8 cellular contexts compared by ENCODE assay signal in genomic region chr13:49606747-49607648, GRCh38. TPM values are rescaled to one million over a fixed set of nuclear protein-coding genes. Genes with fewer than 3 reads are reported as not detected.
DNase-seq lines count a peak whose midpoint lies in the region; ATAC-seq and TF ChIP-seq lines count a peak whose summit lies in the region.

No MANE protein-coding gene starts in this region.

- no peaks in the 10 kb centered on the region for H3K9me3 Mint-ChIP-seq in activated naive CD4-positive, alpha-beta T cell treated with anti-CD3 and anti-CD28 coated beads, Interleukin-2, amount 50 U/mL, for 72 hours

- intact Hi-C loops in Right ventricle myocardium inferior (cut with DNase I), result loop anchor here (1.0 to 5.0 kb wide), 3 partner anchors 165 to 306 kb away; partner anchors contain the start of genes CAB39L and SETDB2

- peak in 1 of 2 donors; percentile 46 for TF ChIP-seq EP300 in tibial nerve (IDR thresholded peaks at IDR 0.05)

- peak; percentile 90 for ATAC-seq in HG02759 (IDR thresholded peaks at IDR 0.05; ENCODE audit: unreplicated experiment)
- ATAC-seq in activated naive CD4-positive, alpha-beta T cell treated with anti-CD3 and anti-CD28 coated beads, Interleukin-2, amount 50 U/mL, for 72 hours, result peak; percentile 97 to 100
- peak; percentile 92 for ATAC-seq in Right ventricle myocardium inferior

- no peaks in the 10 kb centered on the region for H3K27me3 ChIP-seq in tibial nerve

- H3K36me3 ChIP-seq in tibial nerve, result no peaks in the 10 kb centered on the region

- H3K9me3 ChIP-seq in tibial nerve, result peaks cover 0 to 3% (median 0%) of the 10 kb centered on the region in 4 donors

- peak; percentile 91 for DNase-seq in GM12865 (ENCODE audit: low read depth)
- DNase-seq in NCI-H1417 (lab: John Stamatoyannopoulos, UW), result peak; percentile 72 to 91 (median 86)
- DNase-seq in SKM-1 treated with dmso at 0.1 percent for 144 hours (lab: John Stamatoyannopoulos, UW; ENCODE audit: unreplicated experiment), result peak; percentile 88
- DNase-seq in activated naive CD4-positive, alpha-beta T cell treated with anti-CD3 and anti-CD28 coated beads, Interleukin-2, amount 50 U/mL, for 72 hours (ENCODE audit: low spot score in 2 of 2), result peak; percentile 71 to 78
- DNase-seq in Right ventricle myocardium inferior (ENCODE audit: missing footprints), result peak; percentile 93
- peak; percentile 96 for DNase-seq in pons (ENCODE audit: low spot score)
- peak; percentile 78 to 84 for DNase-seq in tibial nerve (ENCODE audit: low spot score in 2 of 2)

- H3K27ac Mint-ChIP-seq in activated naive CD4-positive, alpha-beta T cell treated with anti-CD3 and anti-CD28 coated beads, Interleukin-2, amount 50 U/mL, for 72 hours, result peak overlapping the region in 1 of 2 donors; percentile 69

- H3K4me1 ChIP-seq in tibial nerve, result peaks cover 0 to 8% (median 0%) of the 10 kb centered on the region in 4 donors

- no peak for TF ChIP-seq POLR2A in tibial nerve (IDR thresholded peaks at IDR 0.05)

- WGBS in tibial nerve, 2 donors, result 29 to 36% methylated on average over 15 of the region's 15 CpGs

- TF ChIP-seq CTCF in GM12865 (IDR thresholded peaks at IDR 0.05; ENCODE audit: insufficient read depth, low read depth, low read length, missing control alignments) (peak; percentile 77), tibial nerve (IDR thresholded peaks at IDR 0.05) (peak; percentile 69 to 83 (median 81))

- H3K36me3 Mint-ChIP-seq in activated naive CD4-positive, alpha-beta T cell treated with anti-CD3 and anti-CD28 coated beads, Interleukin-2, amount 50 U/mL, for 72 hours, result no peaks in the 10 kb centered on the region

- H3K27ac ChIP-seq in tibial nerve, result peak overlapping the region in 2 of 4 donors; percentile 51 to 74

- peak overlapping the region; percentile 42 for H3K4me3 ChIP-seq in GM12865 (ENCODE audit: low read depth, low read length)
- peak overlapping the region in 3 of 4 donors; percentile 16 to 38 (median 20) for H3K4me3 ChIP-seq in tibial nerve

RNA-seq across cellular contexts. Expression of gene ARL11, which starts 21.3 kb away (rescaled TPM):
- 1 to 10 TPM; 1.5 to 1.6 TPM for total RNA-seq in activated naive CD4-positive, alpha-beta T cell treated with anti-CD3 and anti-CD28 coated beads, Interleukin-2, amount 50 U/mL, for 72 hours
- total RNA-seq in Right ventricle myocardium inferior (0.57 TPM), tibial nerve (under 1 TPM; 0.20 to 0.87 (median 0.25) TPM)

RNA-seq across cellular contexts. Expression of gene RCBTB1, which starts 21.6 kb away (rescaled TPM):
- total RNA-seq in activated naive CD4-positive, alpha-beta T cell treated with anti-CD3 and anti-CD28 coated beads, Interleukin-2, amount 50 U/mL, for 72 hours, result 10 to 100 TPM; 15.6 to 26.1 TPM
- total RNA-seq in Right ventricle myocardium inferior, result 22.3 TPM
- total RNA-seq in tibial nerve, result 10 to 100 TPM in 2 of 4 donors, 1 to 10 TPM in 2; 8.8 to 10.7 (median 10.2) TPM
